2 cellular contexts compared by ENCODE assay signal in genomic region chr4:118799235-118799932, GRCh38.
TF ChIP-seq lines count a peak whose summit lies in the region.

No MANE protein-coding gene starts in this region.

TF ChIP-seq in HepG2, 621 proteins besides CTCF, POLR2A, EP300 and RAD21:
- TF ChIP-seq GATA4 (IDR thresholded peaks at IDR 0.05; ENCODE audit: borderline replicate concordance, low read depth) (no peak), ZNF326 (CRISPR knock-in tag; IDR thresholded peaks at IDR 0.05; ENCODE audit: borderline replicate concordance) (no peak), DMTF1 (CRISPR knock-in tag; IDR thresholded peaks at IDR 0.05) (no peak), ZNF7 (CRISPR knock-in tag; IDR thresholded peaks at IDR 0.05) (no peak), RXRB (CRISPR knock-in tag; IDR thresholded peaks at IDR 0.05; ENCODE audit: borderline replicate concordance) (no peak), MAFK (conservative IDR thresholded peaks at IDR 0.05 in 1 of 2, IDR thresholded peaks at IDR 0.05 in 1 of 2; ENCODE audit: low read length in 2 of 2) (peak; percentile 47 to 66; a peak in 3 of 4 replicates), ZNF225 (CRISPR knock-in tag; IDR thresholded peaks at IDR 0.05) (no peak), MAFF (IDR thresholded peaks at IDR 0.05; ENCODE audit: low read depth, low read length) (peak; percentile 54)

TF ChIP-seq in K562, 482 proteins besides CTCF, POLR2A, EP300 and RAD21:
- TF ChIP-seq ARID3B (CRISPR knock-in tag; IDR thresholded peaks at IDR 0.05; ENCODE audit: borderline replicate concordance) (no peak), HDAC6 (IDR thresholded peaks at IDR 0.05; ENCODE audit: low read depth, low read length) (no peak), C11orf30 (IDR thresholded peaks at IDR 0.05; ENCODE audit: low read depth) (peak; percentile 14; the same call in 1 of the 2 replicates), ZBED1 (IDR thresholded peaks at IDR 0.05) (no peak), RBBP5 (IDR thresholded peaks at IDR 0.05; ENCODE audit: borderline replicate concordance, insufficient read depth, low read length, poor library complexity, severe bottlenecking) (no peak), POLR2G (IDR thresholded peaks at IDR 0.05; ENCODE audit: low read depth, low read length) (no peak), ZNF316 (IDR thresholded peaks at IDR 0.05) (peak; percentile 53; the same call in 1 of the 2 replicates), ETS1 (conservative IDR thresholded peaks at IDR 0.05; ENCODE audit: control insufficient read depth, low read depth, low read length) (no peak), MITF (IDR thresholded peaks at IDR 0.05) (no peak), ZBTB11 (CRISPR knock-in tag; IDR thresholded peaks at IDR 0.05) (no peak), ZNF324 (CRISPR knock-in tag; IDR thresholded peaks at IDR 0.05) (no peak), SIN3B (IDR thresholded peaks at IDR 0.05; ENCODE audit: low read depth) (no peak), HIVEP1 (CRISPR knock-in tag; IDR thresholded peaks at IDR 0.05) (no peak), BCOR (IDR thresholded peaks at IDR 0.05) (no peak)
